11 cellular contexts compared by ENCODE assay signal in genomic region chr11:61749607-61750217, GRCh38. TPM values are rescaled to one million over a fixed set of nuclear protein-coding genes. Genes with fewer than 3 reads are reported as not detected.
DNase-seq lines count a peak whose midpoint lies in the region; FAIRE-seq and TF ChIP-seq lines count a peak whose summit lies in the region.
"Had no signal": no experiment of that assay in that cellular context is flagged by ENCODE, and none has a peak within 500 bp of the region (broad histone marks: within the 10 kb centered on the region; RNA-seq: fewer than 3 reads in every experiment).

No MANE protein-coding gene starts in this region.

- no peak for FAIRE-seq in urothelium cell line (lab: Jason Lieb, UNC)

- DNase-seq in SK-MEL-5 (ENCODE audit: low read depth, low spot score), result peak; percentile 50
- DNase-seq in epidermal melanocyte (ENCODE audit: insufficient read length, low spot score), result peak; percentile 64
- DNase-seq in urothelium cell line (ENCODE audit: low spot score), result peak; percentile 60
- DNase-seq in NCI-H187 (lab: John Stamatoyannopoulos, UW), result no peak
- no peak for DNase-seq in effector CD4-positive, alpha-beta T cell
- DNase-seq in NCI-H1092 (lab: John Stamatoyannopoulos, UW), result no peak
- DNase-seq: activated naive CD4-positive, alpha-beta T cell treated with anti-CD3 and anti-CD28 coated beads, Interleukin-2, amount 50 U/mL, for 16 hours; CD4-positive, CD25-positive, alpha-beta regulatory T cell; HCEC 1CT; stimulated activated naive CD4-positive, alpha-beta T cell had no signal

- TF ChIP-seq CTCF in nephron (IDR thresholded peaks at IDR 0.05; ENCODE audit: unreplicated experiment in 3 of 3), result no peak

- peak overlapping the region; percentile 55 to 62 (median 62) for H3K4me3 Mint-ChIP-seq in nephron

- in situ Hi-C loops in SK-MEL-5 (cut with HindIII; ENCODE audit: low pct_unique_long_range_greater_than_20kb, low sequenced_read_pairs), result no loop called here

- H3K27me3 Mint-ChIP-seq in nephron (ENCODE audit: low read depth), result peaks cover 26% of the 10 kb centered on the region

- no peaks in the 10 kb centered on the region for H3K36me3 Mint-ChIP-seq in nephron (ENCODE audit: low read depth)

- no peaks in the 10 kb centered on the region for H3K9me3 Mint-ChIP-seq in nephron

- peak overlapping the region; percentile 83 to 87 (median 85) for H3K27ac Mint-ChIP-seq in nephron
- H3K27ac Mint-ChIP-seq: CD4-positive, CD25-positive, alpha-beta regulatory T cell had no signal

- peaks cover 43% of the 10 kb centered on the region for H3K4me1 Mint-ChIP-seq in nephron

RNA-seq across cellular contexts. Expression of gene MYRF, which starts 2.7 kb away (rescaled TPM):
- total RNA-seq in SK-MEL-5 (2014; rRNA removed; shearing (Covaris generic)), result 1.7 and 2.2 TPM in 2 replicates
- polyA plus RNA-seq in SK-MEL-5 (2015; cell fraction: cytosol; rRNA removed), result 6.7 and 8.5 TPM in 2 replicates
- 12.9 and 16.5 TPM in 2 replicates for polyA plus RNA-seq in SK-MEL-5 (2015; cell fraction: nucleus; rRNA removed)

RNA-seq across cellular contexts. Expression of gene TMEM258, which starts 42.7 kb away (rescaled TPM):
- 142 and 172 TPM in 2 replicates for total RNA-seq in SK-MEL-5 (2014; rRNA removed; shearing (Covaris generic))
- 93.5 and 112 TPM in 2 replicates for polyA plus RNA-seq in SK-MEL-5 (2015; cell fraction: cytosol; rRNA removed)
- 17.7 and 55.2 TPM in 2 replicates for polyA plus RNA-seq in SK-MEL-5 (2015; cell fraction: nucleus; rRNA removed)

RNA-seq across cellular contexts. Expression of gene FEN1, which starts 43.0 kb away (rescaled TPM):
- 65.4 and 65.8 TPM in 2 replicates for total RNA-seq in SK-MEL-5 (2014; rRNA removed; shearing (Covaris generic))
- polyA plus RNA-seq in SK-MEL-5 (2015; cell fraction: cytosol; rRNA removed), result 73.1 and 79.3 TPM in 2 replicates
- polyA plus RNA-seq in SK-MEL-5 (2015; cell fraction: nucleus; rRNA removed), result 13.1 and 18.1 TPM in 2 replicates

Comparison
In these comparisons a context has a peak if more than half of its experiments do, and no peak if none do; other contexts are left out.
1. DNase-seq: peak in SK-MEL-5 (single experiment), epidermal melanocyte (single experiment) and urothelium cell line (single experiment); none in NCI-H187 (0 of 2), effector CD4-positive, alpha-beta T cell (single experiment) and NCI-H1092 (single experiment).